ENCODE assay signal across 8 cellular contexts in the genomic region with DNA sequence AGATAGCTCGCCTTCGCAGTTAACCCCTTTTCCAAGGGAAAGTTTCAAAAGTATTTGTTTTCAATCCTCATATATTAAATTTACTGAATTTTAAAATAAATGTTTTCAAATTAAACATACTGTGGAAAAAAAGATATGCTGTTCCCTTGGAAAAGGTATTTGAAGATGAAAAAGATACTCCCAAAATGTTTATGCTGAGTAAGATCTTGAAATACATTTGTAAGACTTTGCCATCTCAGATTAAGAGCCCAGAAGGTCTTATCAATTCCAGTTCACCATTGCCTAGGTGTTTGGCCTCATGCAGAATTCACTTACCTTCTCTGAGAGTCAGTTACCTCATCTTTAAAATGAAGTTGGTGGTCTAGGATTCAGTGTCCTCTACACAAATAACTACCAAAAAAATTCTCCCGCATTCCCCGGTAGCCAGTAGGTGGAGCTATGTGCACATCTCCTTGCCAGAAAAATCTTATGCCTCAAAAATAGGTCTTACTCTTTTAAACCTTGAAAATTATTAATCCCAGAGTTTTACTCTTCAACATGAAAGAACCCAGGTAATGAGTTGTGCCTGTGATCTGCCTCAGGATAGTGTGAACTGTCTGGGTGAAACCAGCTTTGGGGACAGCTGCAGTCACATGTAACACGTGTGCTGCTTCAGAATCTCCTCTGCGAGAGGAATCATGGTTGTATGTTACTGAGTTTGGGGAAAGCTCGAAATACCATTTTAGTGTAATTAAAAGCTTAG.
A peak's percentile ranks its signal among the peaks of the same experiment; 100 is the strongest.
DNase-seq lines count a peak whose midpoint lies in the region; ATAC-seq and TF ChIP-seq lines count a peak whose summit lies in the region.

No MANE protein-coding gene starts in this region.

- peak; percentile 94 for TF ChIP-seq CTCF in IMR-90 (conservative IDR thresholded peaks at IDR 0.05; ENCODE audit: low read depth, low read length)
- TF ChIP-seq CTCF in SU-DHL-6 (IDR thresholded peaks at IDR 0.05; ENCODE audit: insufficient read depth, low read length, poor library complexity, severe bottlenecking), result peak; percentile 95

- no peak overlapping the region for H4K91ac ChIP-seq in IMR-90 (ENCODE audit: insufficient read depth, low read depth, low read length)

- H3K27me3 ChIP-seq in IMR-90 (ENCODE audit: control insufficient read depth, insufficient read depth, low read length) (no peaks in the 10 kb centered on the region), SU-DHL-6 (ENCODE audit: low read length) (no peaks in the 10 kb centered on the region)

- H4K20me1 ChIP-seq in IMR-90 (ENCODE audit: insufficient read depth, low read length) (no peaks in the 10 kb centered on the region), SU-DHL-6 (ENCODE audit: low read depth, low read length) (no peaks in the 10 kb centered on the region)

- no peaks in the 10 kb centered on the region for H3F3A ChIP-seq in SU-DHL-6 (ENCODE audit: insufficient read depth)

- H3K9me1 ChIP-seq in IMR-90 (ENCODE audit: insufficient read depth, low read length), result no peaks in the 10 kb centered on the region; the same call in 1 of the 2 replicates

- intact Hi-C loops in IMR-90 (cut with micrococcal nuclease), result loop anchor here (1.0 to 5.0 kb wide), 2 partner anchors 280 to 353 kb away; no protein-coding TSS in a partner anchor

- H3K56ac ChIP-seq in IMR-90 (ENCODE audit: extremely low read depth, insufficient read depth, low read length), result no peak overlapping the region

- no peaks in the 10 kb centered on the region for H3K79me1 ChIP-seq in IMR-90 (ENCODE audit: low read depth in 1 of 2, low read length in 2 of 2)

- no peaks in the 10 kb centered on the region for H3K79me2 ChIP-seq in SU-DHL-6 (ENCODE audit: insufficient read depth, low read length)

- no peak overlapping the region for H4K5ac ChIP-seq in IMR-90 (ENCODE audit: low read depth, low read length)

- H2BK15ac ChIP-seq in IMR-90 (ENCODE audit: low read depth, low read length), result no peak overlapping the region

- H2AK9ac ChIP-seq in IMR-90 (replicated peaks; ENCODE audit: low read depth, low read length, poor library complexity), result no peak overlapping the region

- H3K9ac ChIP-seq in IMR-90 (ENCODE audit: low read depth, low read length) (no peak overlapping the region), SU-DHL-6 (ENCODE audit: low read length) (no peak overlapping the region)

- H3K14ac ChIP-seq in IMR-90 (replicated peaks; ENCODE audit: low read depth, low read length), result no peak overlapping the region

- H2AK5ac ChIP-seq in IMR-90 (ENCODE audit: low read depth, low read length), result peak overlapping the region; percentile 42; the same call in 1 of the 2 replicates

- H3K4ac ChIP-seq in IMR-90 (ENCODE audit: low read depth, low read length), result no peak overlapping the region

- H3K4me1 ChIP-seq in IMR-90 (ENCODE audit: control insufficient read depth, insufficient read depth, low read length), result no peaks in the 10 kb centered on the region

- no TSS peak for BruUV-seq in IMR-90 (replicated peaks; lab: Mats Ljungman, UMichigan)

- no peak overlapping the region for H2BK20ac ChIP-seq in IMR-90 (ENCODE audit: low read depth, low read length)

- CTCF ChIA-PET in IMR-90 (lab: Yijun Ruan, JAX), result interaction anchor here (0.7 to 1.3 kb wide), 7 partner anchors 9 to 326 kb away, joined by 3 to 7 read pairs (median 4); no protein-coding TSS in a partner anchor

- DNase-seq in Daoy (ENCODE audit: low read depth) (peak; percentile 20), IMR-90 (peak; percentile 43), astrocyte of the hippocampus (ENCODE audit: low read depth, low spot score) (peak; percentile 66), inferior parietal cortex (ENCODE audit: extremely low spot score) (peak; percentile 78)
- peak; percentile 35 to 39 for DNase-seq in stimulated activated CD4-positive, alpha-beta T cell treated with anti-CD3 and anti-CD28 coated beads, Interleukin-2, amount 100 ng/mL, for 48 hours

- no peak for TF ChIP-seq POLR2A in IMR-90 (IDR thresholded peaks at IDR 0.05; ENCODE audit: low read depth, low read length)

- peak; percentile 89 for TF ChIP-seq RAD21 in IMR-90 (IDR thresholded peaks at IDR 0.05; ENCODE audit: low read length)

- no peak overlapping the region for H3K4me3 ChIP-seq in IMR-90 (ENCODE audit: insufficient read depth, low read depth, low read length)
- H3K4me3 ChIP-seq in SU-DHL-6 (ENCODE audit: insufficient read depth, low read length, poor library complexity, severe bottlenecking), result no peak overlapping the region

- no peak overlapping the region for H3K23ac ChIP-seq in IMR-90 (ENCODE audit: low read depth, low read length)

- 100% methylated on average over 2 of the region's 7 CpGs; no CpG with 5 or more reads in 1 of the 2 experiments for WGBS in IMR-90 (ENCODE audit: extremely low coverage in 2 of 2, insufficient read length in 1 of 2), 2 experiments

- no peaks in the 10 kb centered on the region for H3K9me2 ChIP-seq in SU-DHL-6 (replicated peaks; ENCODE audit: insufficient read depth, low read length)

- ATAC-seq in IMR-90 (ENCODE audit: low read depth) (peak; percentile 70), GM21576 (IDR thresholded peaks at IDR 0.05; ENCODE audit: unreplicated experiment) (no peak), HG02798 (IDR thresholded peaks at IDR 0.05; ENCODE audit: poor library complexity, unreplicated experiment) (no peak)

- POLR2A ChIA-PET in IMR-90 (lab: Charles Lee; ENCODE audit: unreplicated experiment), result no interaction called here

- dilution Hi-C loops in IMR-90 (cut with HindIII; ENCODE audit: low sequenced_read_pairs, unreplicated experiment), result no loop called here

- no peak overlapping the region for H2BK120ac ChIP-seq in IMR-90 (ENCODE audit: low read depth, low read length)

- H3K4me2 ChIP-seq in IMR-90 (ENCODE audit: low read depth, low read length) (no peak overlapping the region), SU-DHL-6 (ENCODE audit: low read depth, low read length, poor library complexity, severe bottlenecking) (no peak overlapping the region)

- H3K9me3 ChIP-seq in IMR-90 (ENCODE audit: control insufficient read depth, insufficient read depth, low read length) (no peaks in the 10 kb centered on the region), SU-DHL-6 (ENCODE audit: insufficient read depth, low read length) (no peaks in the 10 kb centered on the region)

- H4K8ac ChIP-seq in IMR-90 (ENCODE audit: low read depth in 2 of 2, low read length in 2 of 2), result no peak overlapping the region

- H3K27ac ChIP-seq in IMR-90 (ENCODE audit: insufficient read depth, low read length) (no peak overlapping the region), SU-DHL-6 (ENCODE audit: low read depth, low read length) (no peak overlapping the region)

- no peak overlapping the region for H2BK5ac ChIP-seq in IMR-90 (ENCODE audit: low read depth, low read length, poor library complexity, severe bottlenecking)

- H3K36me3 ChIP-seq in IMR-90 (ENCODE audit: control insufficient read depth, insufficient read depth, low read length) (peaks cover 37% of the 10 kb centered on the region), SU-DHL-6 (ENCODE audit: low read length) (no peaks in the 10 kb centered on the region)

- no peak overlapping the region for H3K18ac ChIP-seq in IMR-90 (ENCODE audit: low read depth, low read length)

- in situ Hi-C loops in IMR-90 (cut with MboI; ENCODE audit: low sequenced_read_pairs), result loop anchor here (10.0 kb wide), 1 partner anchor 325 kb away; a partner anchor contains a TSS

- H2AFZ ChIP-seq in IMR-90 (replicated peaks; ENCODE audit: low read length, poor library complexity) (no peak overlapping the region), SU-DHL-6 (ENCODE audit: low read depth, low read length, severe bottlenecking) (no peak overlapping the region)

TF ChIP-seq in IMR-90, 13 proteins besides CTCF, POLR2A, EP300 and RAD21:
- peak; percentile 33; the same call in 1 of the 2 replicates for TF ChIP-seq MAFK (IDR thresholded peaks at IDR 0.05; ENCODE audit: low read depth, low read length)
- TF ChIP-seq SMC3 (IDR thresholded peaks at IDR 0.05; ENCODE audit: low read depth, low read length), result peak; percentile 90
- TF ChIP-seq, protein P1, sequence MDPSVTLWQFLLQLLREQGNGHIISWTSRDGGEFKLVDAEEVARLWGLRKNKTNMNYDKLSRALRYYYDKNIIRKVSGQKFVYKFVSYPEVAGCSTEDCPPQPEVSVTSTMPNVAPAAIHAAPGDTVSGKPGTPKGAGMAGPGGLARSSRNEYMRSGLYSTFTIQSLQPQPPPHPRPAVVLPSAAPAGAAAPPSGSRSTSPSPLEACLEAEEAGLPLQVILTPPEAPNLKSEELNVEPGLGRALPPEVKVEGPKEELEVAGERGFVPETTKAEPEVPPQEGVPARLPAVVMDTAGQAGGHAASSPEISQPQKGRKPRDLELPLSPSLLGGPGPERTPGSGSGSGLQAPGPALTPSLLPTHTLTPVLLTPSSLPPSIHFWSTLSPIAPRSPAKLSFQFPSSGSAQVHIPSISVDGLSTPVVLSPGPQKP (IDR thresholded peaks at IDR 0.05; ENCODE audit: borderline replicate concordance, low read depth, low read length), result no peak

Comparison
In these comparisons a context has a peak if more than half of its experiments do, and no peak if none do; other contexts are left out.
1. DNase-seq: peak in every context shown above with its lines; median percentile 78 in inferior parietal cortex; 66 in astrocyte of the hippocampus; 43 in IMR-90; 37 in stimulated activated CD4-positive, alpha-beta T cell treated with anti-CD3 and anti-CD28 coated beads, Interleukin-2, amount 100 ng/mL, for 48 hours; 20 in Daoy.